In the genomic region with DNA sequence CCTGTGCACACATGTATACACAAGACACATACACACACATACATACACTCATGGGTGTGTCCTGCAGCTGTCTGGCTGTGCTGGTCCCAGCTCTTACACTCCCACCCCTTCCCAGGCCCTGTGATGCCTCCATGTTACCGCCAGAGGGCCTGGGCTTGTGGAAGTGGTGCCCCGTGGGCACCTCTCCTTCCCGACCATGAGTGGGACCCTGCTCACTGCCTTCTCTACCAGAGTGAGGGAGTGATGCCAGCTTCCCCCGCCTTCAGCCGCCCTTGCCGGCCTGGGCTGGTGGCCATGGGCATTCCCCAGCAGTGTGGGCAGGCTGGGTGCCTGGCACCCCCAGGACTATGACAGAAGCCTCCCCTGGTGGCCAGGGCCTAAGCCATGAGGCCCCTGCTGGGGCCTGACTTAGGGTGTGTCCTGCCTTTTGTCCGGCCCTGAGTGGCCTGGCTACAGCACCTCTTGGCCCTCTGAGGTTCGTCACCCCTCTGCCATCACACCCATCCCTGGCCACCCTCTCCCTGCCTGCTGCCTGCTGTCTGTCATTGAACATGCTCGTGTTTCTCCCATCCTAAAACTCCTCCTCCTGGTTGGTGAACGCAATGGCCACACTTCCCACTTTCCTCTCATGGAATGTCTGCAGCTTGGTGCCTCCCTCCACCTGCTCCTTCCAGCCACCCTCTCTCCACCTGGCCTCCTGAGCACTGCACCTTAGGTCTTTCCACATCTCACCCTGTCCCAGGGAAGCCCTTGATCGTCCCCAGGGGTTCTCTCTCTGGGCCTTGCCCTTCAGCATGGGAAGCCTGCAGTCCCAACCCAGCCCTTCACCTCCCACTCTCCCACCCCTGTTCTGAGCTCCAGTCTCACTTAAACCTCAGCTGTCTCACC, we compare ENCODE assay signal across 8 cellular contexts. TPM values are rescaled to one million over a fixed set of nuclear protein-coding genes. Genes with fewer than 3 reads are reported as not detected.
DNase-seq lines count a peak whose midpoint lies in the region; ATAC-seq and TF ChIP-seq lines count a peak whose summit lies in the region.

No MANE protein-coding gene starts in this region.

- 37 to 47% methylated on average over 9 to 11 of the region's 11 CpGs for WGBS in tibial nerve, 2 donors

- TF ChIP-seq RAD21 in HCT116 (IDR thresholded peaks at IDR 0.05; ENCODE audit: low read depth): no peak

- H3K4me1 ChIP-seq in A673 (ENCODE audit: insufficient read depth, low read length, poor library complexity, severe bottlenecking) (no peaks in the 10 kb centered on the region), HCT116 (ENCODE audit: control insufficient read depth in 1 of 2, insufficient read depth in 2 of 2, low read length in 2 of 2) (peaks cover 0 to 11% of the 10 kb centered on the region in 2 experiments; a peak in 1 of 4 replicates), adipocyte (ENCODE audit: control insufficient read depth, insufficient read depth, low read length) (peaks cover 23% of the 10 kb centered on the region), tibial nerve (peaks cover 3 to 68% (median 24%) of the 10 kb centered on the region in 4 donors)

- no peak for TF ChIP-seq EP300 in tibial nerve (IDR thresholded peaks at IDR 0.05)

- H3K27me3 ChIP-seq in A673 (replicated peaks; ENCODE audit: insufficient read depth, low read depth, low read length, poor library complexity) (no peaks in the 10 kb centered on the region), HCT116 (ENCODE audit: insufficient read depth, low read length) (no peaks in the 10 kb centered on the region), adipocyte (replicated peaks; ENCODE audit: control insufficient read depth, insufficient read depth, low read length) (no peaks in the 10 kb centered on the region), tibial nerve (no peaks in the 10 kb centered on the region)

- H3K36me3 ChIP-seq in A673 (ENCODE audit: insufficient read depth, low read length, poor library complexity, severe bottlenecking) (no peaks in the 10 kb centered on the region), HCT116 (ENCODE audit: control insufficient read depth in 1 of 2, insufficient read depth in 2 of 2, low read length in 2 of 2) (no peaks in the 10 kb centered on the region), adipocyte (ENCODE audit: control insufficient read depth, insufficient read depth, low read length, severe bottlenecking) (no peaks in the 10 kb centered on the region), tibial nerve (peaks cover 0 to 15% (median 0%) of the 10 kb centered on the region in 3 donors)

- peak; percentile 58 for DNase-seq in A673 (ENCODE audit: low spot score)
- no peak for DNase-seq in HCT116 (ENCODE audit: low read depth, low spot score)
- DNase-seq in adipocyte (ENCODE audit: low read depth): peak; percentile 74
- DNase-seq in immature natural killer cell: peak in 1 of 3 donors; percentile 12
- DNase-seq in tibial nerve (ENCODE audit: low spot score in 2 of 2): no peak
- DNase-seq in activated effector memory CD4-positive, alpha-beta T cell treated with anti-CD3 and anti-CD28 coated beads, Interleukin-2, amount 50 U/mL, for 16 hours: no peak

- H3K9me2 ChIP-seq in HCT116 (ENCODE audit: insufficient read depth): no peaks in the 10 kb centered on the region

- no peaks in the 10 kb centered on the region for H3K36me3 Mint-ChIP-seq in immature natural killer cell

- no peaks in the 10 kb centered on the region for H3K79me2 ChIP-seq in HCT116 (ENCODE audit: insufficient read depth, low read length)

- ATAC-seq in HCT116 (peak; percentile 83), HG02678 (IDR thresholded peaks at IDR 0.05; ENCODE audit: unreplicated experiment) (no peak), GM21723 (IDR thresholded peaks at IDR 0.05; ENCODE audit: unreplicated experiment) (no peak)

- no peak overlapping the region for H2AFZ ChIP-seq in HCT116 (ENCODE audit: low read depth, low read length, poor library complexity, severe bottlenecking)

- H3K27me3 Mint-ChIP-seq in immature natural killer cell (ENCODE audit: low read depth in 3 of 3): peaks cover 0 to 2% (median 2%) of the 10 kb centered on the region in 3 donors

- TF ChIP-seq POLR2A in HCT116 (IDR thresholded peaks at IDR 0.05; ENCODE audit: borderline replicate concordance, extremely low read depth, insufficient read depth, insufficient read length): no peak
- no peak for TF ChIP-seq POLR2A in tibial nerve (IDR thresholded peaks at IDR 0.05)

- CTCF ChIA-PET in A673 (lab: Charles Lee): interaction anchor here (0.5 to 5.6 kb wide), 9 partner anchors 8 to 403 kb away, joined by 3 to 99 read pairs (median 4); partner anchors contain the start of gene HDAC11
- CTCF ChIA-PET in HCT116 (lab: Charles Lee): interaction anchor here (0.8 to 8.2 kb wide), 5 partner anchors 9 to 403 kb away, joined by 5 to 245 read pairs (median 10); partner anchors contain the start of gene HDAC11

- POLR2A ChIA-PET in A673 (lab: Charles Lee; ENCODE audit: low non-redundant PET) (no interaction called here), HCT116 (lab: Charles Lee) (no interaction called here)

- RAD21 ChIA-PET in HCT116 (lab: Charles Lee; ENCODE audit: low non-redundant PET in 1 of 2, low total read pairs in 2 of 2, uncharacterized antibody in 2 of 2, unreplicated experiment in 2 of 2): interaction anchor here (1.0 to 1.9 kb wide), 3 partner anchors 153 kb away, joined by 6 to 34 read pairs (median 24); no protein-coding TSS in a partner anchor

- H3K9ac ChIP-seq in HCT116 (ENCODE audit: low read length) (no peak overlapping the region), adipocyte (ENCODE audit: low read length) (no peak overlapping the region)

- H4K20me1 ChIP-seq in HCT116 (ENCODE audit: insufficient read depth): no peaks in the 10 kb centered on the region

- H3K9me3 ChIP-seq in A673 (ENCODE audit: low read depth, low read length, poor library complexity, severe bottlenecking): no peaks in the 10 kb centered on the region
- H3K9me3 ChIP-seq in HCT116 (ENCODE audit: control insufficient read depth in 1 of 2, insufficient read depth in 1 of 2, low read depth in 1 of 2, low read length in 2 of 2): no peaks in the 10 kb centered on the region
- no peaks in the 10 kb centered on the region for H3K9me3 ChIP-seq in adipocyte (ENCODE audit: control insufficient read depth, low read length)
- peaks cover 0 to 2% (median 0%) of the 10 kb centered on the region in 4 donors for H3K9me3 ChIP-seq in tibial nerve

- TF ChIP-seq CTCF in A673 (conservative IDR thresholded peaks at IDR 0.05; ENCODE audit: low read depth, low read length) (peak; percentile 75), HCT116 (IDR thresholded peaks at IDR 0.05 in 2 of 3, conservative IDR thresholded peaks at IDR 0.05 in 1 of 3; ENCODE audit: borderline replicate concordance in 1 of 3, insufficient read depth in 1 of 3, low read depth in 2 of 3, low read length in 2 of 3) (peak; percentile 59 to 73 (median 72)), tibial nerve (IDR thresholded peaks at IDR 0.05) (peak; percentile 32 to 74 (median 65))

- H3K27ac Mint-ChIP-seq in immature natural killer cell: peak overlapping the region in 3 of 6 donors; percentile 7 to 62 (median 21)

- H3K27ac ChIP-seq in A673 (ENCODE audit: low read depth, low read length, poor library complexity, severe bottlenecking) (no peak overlapping the region), HCT116 (ENCODE audit: low read depth, low read length) (no peak overlapping the region), tibial nerve (peak overlapping the region; percentile 20 to 77 (median 48))

- BruUV-seq in A673 (replicated peaks; lab: Mats Ljungman, UMichigan) (no TSS peak), HCT116 (replicated peaks; lab: Mats Ljungman, UMichigan) (no TSS peak)

- H3K4me3 ChIP-seq in A673 (ENCODE audit: low read depth, low read length, poor library complexity, severe bottlenecking) (no peak overlapping the region), HCT116 (replicated peaks in 1 of 2; ENCODE audit: low read depth in 1 of 2, low read length in 2 of 2) (no peak overlapping the region), adipocyte (ENCODE audit: low read length) (no peak overlapping the region), tibial nerve (no peak overlapping the region)

- peak overlapping the region in 3 of 5 donors; percentile 23 to 40 (median 25) for H3K4me3 Mint-ChIP-seq in immature natural killer cell

- intact Hi-C loops in A673 (cut with micrococcal nuclease; ENCODE audit: unreplicated experiment): loop anchor here (10.0 kb wide), 1 partner anchor 390 kb away; the partner anchor contains the start of gene WNT7A
- intact Hi-C loops in HCT116 (cut with micrococcal nuclease): loop anchor here (5.0 kb wide), 1 partner anchor 393 kb away; no protein-coding TSS in a partner anchor

- no peak overlapping the region for H3K4me2 ChIP-seq in HCT116 (ENCODE audit: low read length)

- H3K9me3 Mint-ChIP-seq in immature natural killer cell: no peaks in the 10 kb centered on the region

- peaks cover 24 to 28% of the 10 kb centered on the region in 2 donors for H3K4me1 Mint-ChIP-seq in immature natural killer cell

TF ChIP-seq in HCT116, 20 proteins besides CTCF, POLR2A, EP300 and RAD21:
- no peak for TF ChIP-seq SIN3A (IDR thresholded peaks at IDR 0.05; ENCODE audit: low read depth)
- no peak for TF ChIP-seq EZH2 (IDR thresholded peaks at IDR 0.05)
- TF ChIP-seq YY1 (IDR thresholded peaks at IDR 0.05; ENCODE audit: extremely low read depth, insufficient replicate concordance, low read depth, low read length): no peak
- TF ChIP-seq ELF1 (IDR thresholded peaks at IDR 0.05; ENCODE audit: borderline replicate concordance, low read depth): no peak
- TF ChIP-seq SRF (IDR thresholded peaks at IDR 0.05; ENCODE audit: low read depth): no peak
- no peak for TF ChIP-seq ZFX (IDR thresholded peaks at IDR 0.05)

RNA-seq across cellular contexts. Expression of gene HDAC11, which starts 14.6 kb away (rescaled TPM):
- total RNA-seq in A673 (2021) (1.0 and 2.5 TPM in 2 replicates), HCT116 (2021; ENCODE audit: unreplicated experiment) (16.1 TPM), tibial nerve (10 to 100 TPM; 20.9 to 25.1 (median 23.9) TPM)
- polyA plus RNA-seq in HCT116 (2012): 14.5 and 15.6 TPM in 2 replicates
- 1 to 10 TPM; 5.3 to 8.2 (median 5.4) TPM for polyA plus RNA-seq in immature natural killer cell

RNA-seq across cellular contexts. Expression of gene FBLN2, which starts 54.2 kb away (rescaled TPM):
- total RNA-seq in A673 (2021): 0.71 and 1.3 TPM in 2 replicates
- total RNA-seq in HCT116 (2021; ENCODE audit: unreplicated experiment): 0.39 TPM
- 0.18 and 0.34 TPM in 2 replicates for polyA plus RNA-seq in HCT116 (2012)
- polyA plus RNA-seq in immature natural killer cell: 1 to 10 TPM; 1.8 to 2.5 (median 2.2) TPM
- total RNA-seq in tibial nerve: 100 to 1,000 TPM; 185 to 445 (median 240) TPM

Comparison
In these comparisons a context has a peak if more than half of its experiments do, and no peak if none do; other contexts are left out.
1. DNase-seq: peak in A673 (single experiment) and adipocyte (single experiment); none in HCT116 (single experiment), tibial nerve (0 of 2) and activated effector memory CD4-positive, alpha-beta T cell treated with anti-CD3 and anti-CD28 coated beads, Interleukin-2, amount 50 U/mL, for 16 hours (single experiment).
2. H3K27ac ChIP-seq: peak in tibial nerve (4 of 4); none in A673 (single experiment) and HCT116 (single experiment).
3. RNA of gene FBLN2, which starts 54.2 kb away (total RNA-seq): 185 to 445 TPM in tibial nerve; 0.71 to 1.3 TPM in A673 and 0.39 TPM in HCT116 (single experiment); every median in the first group is over 10 times any median in the second.
4. Peak in every context shown above with its lines, with median percentiles within 50 percentile points of each other: CTCF ChIP-seq.